In genomic region chr4:109472343-109472761, GRCh38 we compare ENCODE assay signal across 8 cellular contexts. TPM values are rescaled to one million over a fixed set of nuclear protein-coding genes. Genes with fewer than 3 reads are reported as not detected.
DNase-seq lines count a peak whose midpoint lies in the region; ATAC-seq and TF ChIP-seq lines count a peak whose summit lies in the region.

No MANE protein-coding gene starts in this region.

- H3K27me3 ChIP-seq in body of pancreas (no peaks in the 10 kb centered on the region), lung (ENCODE audit: control insufficient read depth, insufficient read depth) (no peaks in the 10 kb centered on the region)

- intact Hi-C loops in body of pancreas (cut with DNase I), result no loop called here

- WGBS in body of pancreas, 2 donors, result 39 to 48% methylated on average over 3 of the region's 3 CpGs
- 66 to 72% methylated on average over 3 of the region's 3 CpGs for WGBS in lung, 2 donors

- H3K4me3 Mint-ChIP-seq in T-helper 17 cell, result no peak overlapping the region

- peaks cover 8% of the 10 kb centered on the region for H3K4me1 ChIP-seq in body of pancreas
- H3K4me1 ChIP-seq in lung (ENCODE audit: control insufficient read depth in 2 of 2, insufficient read depth in 2 of 2, low read length in 2 of 2), result peaks cover 0 to 10% of the 10 kb centered on the region in 2 donors

- TF ChIP-seq CTCF in body of pancreas (IDR thresholded peaks at IDR 0.05) (no peak), lung (IDR thresholded peaks at IDR 0.05; ENCODE audit: control extremely low read depth, extremely low read depth) (no peak)

- no peak overlapping the region for H3K27ac ChIP-seq in body of pancreas
- no peak overlapping the region for H3K27ac ChIP-seq in lung (ENCODE audit: low read depth in 1 of 2, low read length in 1 of 2)

- ATAC-seq in body of pancreas (peak; percentile 65), lung (ENCODE audit: insufficient read depth, low FRiP score) (peak; percentile 34), HG03196 (IDR thresholded peaks at IDR 0.05; ENCODE audit: unreplicated experiment) (no peak), T-helper 17 cell (no peak), GM19324 (IDR thresholded peaks at IDR 0.05; ENCODE audit: low FRiP score, unreplicated experiment) (no peak)

- H3K27ac Mint-ChIP-seq in T-helper 17 cell, result no peak overlapping the region

- no peaks in the 10 kb centered on the region for H3K36me3 ChIP-seq in body of pancreas (replicated peaks in 1 of 2; ENCODE audit: insufficient read depth in 1 of 2, low read depth in 2 of 2)
- peaks cover 0 to 1% of the 10 kb centered on the region in 2 donors for H3K36me3 ChIP-seq in lung (ENCODE audit: control insufficient read depth in 2 of 2, insufficient read depth in 2 of 2, low read length in 2 of 2)

- DNase-seq in EL (peak; percentile 47), HS-27A (ENCODE audit: low read depth) (peak; percentile 8), body of pancreas (no peak), lung (ENCODE audit: low spot score) (no peak), T-helper 17 cell (no peak)
- DNase-seq in activated CD8-positive, alpha-beta memory T cell treated with anti-CD3 and anti-CD28 coated beads, Interleukin-2, amount 50 U/mL, for 48 hours, result no peak

- H3K36me3 Mint-ChIP-seq in T-helper 17 cell (ENCODE audit: low read depth), result peaks cover 6% of the 10 kb centered on the region

- no peaks in the 10 kb centered on the region for H3K27me3 Mint-ChIP-seq in T-helper 17 cell

- H3K4me3 ChIP-seq in body of pancreas (no peak overlapping the region), lung (no peak overlapping the region)

- H3K9me3 ChIP-seq in body of pancreas, result no peaks in the 10 kb centered on the region
- no peaks in the 10 kb centered on the region for H3K9me3 ChIP-seq in lung (ENCODE audit: control insufficient read depth in 2 of 2, insufficient read depth in 1 of 2, low read length in 1 of 2)
- H3K9me3 ChIP-seq in T-helper 17 cell (ENCODE audit: control insufficient read depth, low read length, poor library complexity, severe bottlenecking), result no peaks in the 10 kb centered on the region

- H3K4me1 Mint-ChIP-seq in T-helper 17 cell, result peaks cover 35% of the 10 kb centered on the region

- no peak for TF ChIP-seq POLR2A in body of pancreas (IDR thresholded peaks at IDR 0.05)

RNA-seq across cellular contexts. Expression of gene SEC24B, which starts 38.7 kb away (rescaled TPM):
- total RNA-seq in body of pancreas (10 to 100 TPM; 10.2 to 16.3 TPM), lung (10 to 100 TPM; 24.1 to 34.8 TPM), T-helper 17 cell (10 to 100 TPM; 37.8 to 39.5 TPM)
- polyA plus RNA-seq in lung, result 10 to 100 TPM in 1 of 2 donors, 1 to 10 TPM in 1; 8.0 to 12.6 TPM

Comparison
In these comparisons a context has a peak if more than half of its experiments do, and no peak if none do; other contexts are left out.
1. DNase-seq: peak in EL (single experiment) and HS-27A (single experiment); none in body of pancreas (0 of 4), lung (single experiment), T-helper 17 cell (0 of 3) and activated CD8-positive, alpha-beta memory T cell treated with anti-CD3 and anti-CD28 coated beads, Interleukin-2, amount 50 U/mL, for 48 hours (single experiment).
2. ATAC-seq: peak in body of pancreas (single experiment) and lung (single experiment); none in HG03196 (single experiment), T-helper 17 cell (single experiment) and GM19324 (single experiment).